ENCODE assay signal across 13 cellular contexts in the genomic region with DNA sequence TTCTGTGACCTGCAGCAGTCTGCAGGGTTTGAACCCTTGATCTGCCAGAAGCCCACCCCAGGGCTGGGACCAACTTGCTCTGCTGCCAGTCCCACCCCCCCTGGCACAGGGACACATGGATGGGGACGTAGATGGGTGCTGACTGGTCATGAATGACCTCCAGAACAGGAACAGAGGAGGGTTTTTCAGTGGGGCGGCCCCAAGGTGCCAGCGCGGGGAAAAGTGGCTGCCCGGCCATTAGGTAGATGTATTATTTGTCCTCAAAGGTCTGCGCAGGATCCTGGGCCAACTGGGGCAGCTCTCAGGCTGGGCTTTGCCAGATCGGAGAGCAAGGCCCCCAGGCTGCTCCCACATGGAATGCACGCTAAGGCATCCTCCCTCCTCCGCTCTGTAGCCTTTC.
"Had no signal": no experiment of that assay in that cellular context is flagged by ENCODE, and none has a peak within 500 bp of the region (broad histone marks: within the 10 kb centered on the region; RNA-seq: fewer than 3 reads in every experiment).

No MANE protein-coding gene starts in this region.

- H3K36me3 Mint-ChIP-seq: naive B cell had no signal

- ATAC-seq: activated CD8-positive, alpha-beta T cell treated with anti-CD3 and anti-CD28 coated beads, Interleukin-2, amount 10 ng/mL, durations not matched to agents 7 days and 5 days had no signal

- H3K4me3 Mint-ChIP-seq: activated CD4-positive, alpha-beta T cell treated with anti-CD3 and anti-CD28 coated beads for 36 hours; activated CD8-positive, alpha-beta T cell treated with anti-CD3 and anti-CD28 coated beads, Interleukin-2, amount 10 ng/mL, durations not matched to agents 7 days and 5 days; activated naive CD4-positive, alpha-beta T cell treated with anti-CD3 and anti-CD28 coated beads for 36 hours; immature natural killer cell had no signal

- H3K27me3 Mint-ChIP-seq: activated CD4-positive, alpha-beta T cell treated with anti-CD3 and anti-CD28 coated beads for 36 hours had no signal

- DNase-seq: activated T-cell treated with anti-CD3 and anti-CD28 coated beads for 4 hours; effector CD4-positive, alpha-beta T cell; foreskin keratinocyte; immature natural killer cell; mammary epithelial cell; naive B cell; SJCRH30; stimulated activated CD4-positive, alpha-beta T cell treated with anti-CD3 and anti-CD28 coated beads, Interleukin-15, amount 100 ng/mL, for 24 hours; stimulated activated CD4-positive, alpha-beta T cell treated with anti-CD3 and anti-CD28 coated beads, Interleukin-4, amount 100 ng/mL, for 1 hour; stimulated activated naive CD4-positive, alpha-beta T cell had no signal

- H3K9me3 Mint-ChIP-seq: activated naive CD4-positive, alpha-beta T cell treated with anti-CD3 and anti-CD28 coated beads for 36 hours; immature natural killer cell; naive B cell had no signal

- H3K27ac Mint-ChIP-seq: activated CD4-positive, alpha-beta T cell treated with anti-CD3 and anti-CD28 coated beads for 36 hours; activated CD8-positive, alpha-beta T cell treated with anti-CD3 and anti-CD28 coated beads, Interleukin-2, amount 10 ng/mL, durations not matched to agents 7 days and 5 days; activated naive CD4-positive, alpha-beta T cell treated with anti-CD3 and anti-CD28 coated beads for 36 hours; immature natural killer cell had no signal
